21 cellular contexts compared by ENCODE assay signal in genomic region chr15:100832178-100832942, GRCh38. TPM values are rescaled to one million over a fixed set of nuclear protein-coding genes. Genes with fewer than 3 reads are reported as not detected.
DNase-seq lines count a peak whose midpoint lies in the region; ATAC-seq, FAIRE-seq and TF ChIP-seq lines count a peak whose summit lies in the region.
"Had no signal": no experiment of that assay in that cellular context is flagged by ENCODE, and none has a peak within 500 bp of the region (broad histone marks: within the 10 kb centered on the region; RNA-seq: fewer than 3 reads in every experiment).

No MANE protein-coding gene starts in this region.

- TF ChIP-seq EP300 in A549 (IDR thresholded peaks at IDR 0.05): no peak

- peak overlapping the region; percentile 36 for H3K27ac Mint-ChIP-seq in activated T-helper 17 cell treated with anti-CD3 and anti-CD28 coated beads, Interleukin-2, amount 50 U/mL, for 72 hours
- H3K27ac Mint-ChIP-seq in nephron: peak overlapping the region; percentile 13 to 63 (median 30)
- H3K27ac Mint-ChIP-seq: CD8-positive, alpha-beta T cell had no signal

- H4K20me1 ChIP-seq in BLaER1: no peaks in the 10 kb centered on the region

- ATAC-seq in A549 (no peak), GM19455 (IDR thresholded peaks at IDR 0.05; ENCODE audit: unreplicated experiment) (no peak)
- ATAC-seq in activated T-helper 17 cell treated with anti-CD3 and anti-CD28 coated beads, Interleukin-2, amount 50 U/mL, for 72 hours (replicated peaks): peak; percentile 87
- ATAC-seq: CD8-positive, alpha-beta T cell had no signal

- no peaks in the 10 kb centered on the region for H3K4me1 ChIP-seq in A549
- peaks cover 58% of the 10 kb centered on the region for H3K4me1 ChIP-seq in BLaER1

- no peak for TF ChIP-seq RAD21 in A549 (conservative IDR thresholded peaks at IDR 0.05 in 1 of 2, IDR thresholded peaks at IDR 0.05 in 1 of 2)

- H3K9ac ChIP-seq in BLaER1: no peak overlapping the region

- H3K27ac ChIP-seq in A549 (no peak overlapping the region), BLaER1 (no peak overlapping the region)
- H3K27ac ChIP-seq: HL-60, PC-9 had no signal

- 70% methylated on average over 9 of the region's 9 CpGs for WGBS in A549 (ENCODE audit: missing lambda C conversion rate)

- H3K4me2 ChIP-seq in A549: no peak overlapping the region
- H3K4me2 ChIP-seq in BLaER1: peak overlapping the region; percentile 88; the same call in 1 of the 2 replicates
- H3K4me2 ChIP-seq: PC-9 had no signal

- POLR2A ChIA-PET in A549 (lab: Yijun Ruan, JAX): no interaction called here

- H3K27me3 Mint-ChIP-seq in activated T-helper 17 cell treated with anti-CD3 and anti-CD28 coated beads, Interleukin-2, amount 50 U/mL, for 72 hours: peaks cover 42% of the 10 kb centered on the region
- peaks cover 10% of the 10 kb centered on the region for H3K27me3 Mint-ChIP-seq in nephron (ENCODE audit: low read depth)

- H3K4me3 ChIP-seq in A549: no peak overlapping the region
- H3K4me3 ChIP-seq in BLaER1: no peak overlapping the region
- H3K4me3 ChIP-seq: PC-9 had no signal

- no peak for TF ChIP-seq POLR2A in A549 (IDR thresholded peaks at IDR 0.05; ENCODE audit: low read length)

- DNase-seq in A549 (ENCODE audit: low read depth in 1 of 2, low spot score in 1 of 2) (no peak), DMS79 (lab: John Stamatoyannopoulos, UW) (no peak), epidermal melanocyte (ENCODE audit: insufficient read length, low spot score) (no peak)
- DNase-seq: ACHN; CD8-positive, alpha-beta T cell; DMS153; KG1; NCI-H1092; NCI-H1436; NCI-H187 treated with DMSO at 0.1 percent for 48 hours; NCI-H2107; NCI-H69; PC-9; SHP77 had no signal

- H3K27me3 ChIP-seq in BLaER1: no peaks in the 10 kb centered on the region

- no peak overlapping the region for H3K4me3 Mint-ChIP-seq in activated T-helper 17 cell treated with anti-CD3 and anti-CD28 coated beads, Interleukin-2, amount 50 U/mL, for 72 hours
- no peak overlapping the region for H3K4me3 Mint-ChIP-seq in nephron
- H3K4me3 Mint-ChIP-seq: CD8-positive, alpha-beta T cell had no signal

- no peaks in the 10 kb centered on the region for H3K36me3 Mint-ChIP-seq in activated T-helper 17 cell treated with anti-CD3 and anti-CD28 coated beads, Interleukin-2, amount 50 U/mL, for 72 hours (ENCODE audit: low read depth)
- H3K36me3 Mint-ChIP-seq in nephron (ENCODE audit: low read depth): peaks cover 2% of the 10 kb centered on the region
- H3K36me3 Mint-ChIP-seq: CD8-positive, alpha-beta T cell had no signal

- no peaks in the 10 kb centered on the region for H3K4me1 Mint-ChIP-seq in activated T-helper 17 cell treated with anti-CD3 and anti-CD28 coated beads, Interleukin-2, amount 50 U/mL, for 72 hours
- peaks cover 31% of the 10 kb centered on the region for H3K4me1 Mint-ChIP-seq in nephron

- H3K36me3 ChIP-seq in BLaER1: no peaks in the 10 kb centered on the region

- FAIRE-seq in A549 (lab: Jason Lieb, UNC): peak; percentile 13
- FAIRE-seq: G401.6, H54 had no signal

- H3K9me3 Mint-ChIP-seq in activated T-helper 17 cell treated with anti-CD3 and anti-CD28 coated beads, Interleukin-2, amount 50 U/mL, for 72 hours: no peaks in the 10 kb centered on the region
- peaks cover 15% of the 10 kb centered on the region for H3K9me3 Mint-ChIP-seq in nephron
- H3K9me3 Mint-ChIP-seq: CD8-positive, alpha-beta T cell had no signal

- H3K9me3 ChIP-seq in A549 (peaks cover 7% of the 10 kb centered on the region; the same call in 1 of the 3 replicates), BLaER1 (no peaks in the 10 kb centered on the region)

- CTCF ChIA-PET in A549 (lab: Yijun Ruan, JAX): interaction anchor here (1.3 to 1.7 kb wide), 2 partner anchors 40 to 161 kb away, joined by 4 read pairs; no protein-coding TSS in a partner anchor

- no peak for TF ChIP-seq CTCF in A549 (IDR thresholded peaks at IDR 0.05)
- TF ChIP-seq CTCF in nephron (IDR thresholded peaks at IDR 0.05; ENCODE audit: unreplicated experiment in 3 of 3): no peak

TF ChIP-seq in A549, 52 proteins besides CTCF, POLR2A, EP300 and RAD21:
- TF ChIP-seq HOXA7 (CRISPR knock-in tag; IDR thresholded peaks at IDR 0.05): no peak
- TF ChIP-seq CBX8 (IDR thresholded peaks at IDR 0.05): no peak
- TF ChIP-seq ZFP36 (IDR thresholded peaks at IDR 0.05; ENCODE audit: borderline replicate concordance, partially characterized antibody): peak; percentile 57
- no peak for TF ChIP-seq TP53 (CRISPR knock-in tag; IDR thresholded peaks at IDR 0.05)
TF ChIP-seq in A549: peak in this region for 1.

RNA-seq across cellular contexts. Expression of gene ALDH1A3, which starts 47.3 kb away (rescaled TPM):
- 9.3 and 11.9 TPM in 2 replicates for polyA plus RNA-seq in A549 (2011; rRNA removed)
- polyA plus RNA-seq in A549 (2012; cell fraction: cytosol; rRNA removed): 13.4 and 14.7 TPM in 2 replicates
- 8.6 and 10.3 TPM in 2 replicates for polyA plus RNA-seq in A549 (2012; cell fraction: nucleus; rRNA removed)
- polyA plus RNA-seq in A549 (2017; fragmentation: RNase III; extraction: RNeasy Plus Mini Kit Qiagen cat#74134 plus additional on column Dnase treatment): 11.5 to 13.9 TPM (median 12.2 TPM) in 3 replicates
- polyA minus RNA-seq in A549 (2011; rRNA and poly(A)+ RNA removed): 3.8 and 4.2 TPM in 2 replicates
- total RNA-seq in activated T-helper 17 cell treated with anti-CD3 and anti-CD28 coated beads, Interleukin-2, amount 50 U/mL, for 72 hours: not detected
- total RNA-seq: CD8-positive, alpha-beta T cell had no signal
